Comparison of ENCODE assay signal across 1 cellular context in the genomic region with DNA sequence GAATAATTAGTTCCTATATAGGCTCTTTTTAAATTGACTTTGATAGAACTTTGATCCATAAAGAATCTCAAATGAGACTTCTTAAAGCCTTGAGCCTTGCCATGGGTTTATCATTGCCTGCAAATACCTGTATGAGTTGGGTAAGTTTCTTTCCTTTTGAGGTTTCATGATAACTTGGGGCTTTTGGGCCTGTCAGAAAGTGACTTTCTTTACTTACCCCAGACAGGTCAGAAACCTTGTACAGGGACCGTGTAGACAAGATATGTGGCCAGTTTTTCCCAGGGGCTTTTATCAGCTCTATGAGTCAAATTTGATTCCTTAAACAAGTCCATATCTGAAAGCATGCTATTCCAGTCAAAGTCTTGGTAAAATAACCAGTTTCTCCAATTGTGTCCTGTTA.
TF ChIP-seq lines count a peak whose summit lies in the region.

No MANE protein-coding gene starts in this region.

TF ChIP-seq in K562, 482 proteins besides CTCF, POLR2A, EP300 and RAD21:
- TF ChIP-seq, protein P1, sequence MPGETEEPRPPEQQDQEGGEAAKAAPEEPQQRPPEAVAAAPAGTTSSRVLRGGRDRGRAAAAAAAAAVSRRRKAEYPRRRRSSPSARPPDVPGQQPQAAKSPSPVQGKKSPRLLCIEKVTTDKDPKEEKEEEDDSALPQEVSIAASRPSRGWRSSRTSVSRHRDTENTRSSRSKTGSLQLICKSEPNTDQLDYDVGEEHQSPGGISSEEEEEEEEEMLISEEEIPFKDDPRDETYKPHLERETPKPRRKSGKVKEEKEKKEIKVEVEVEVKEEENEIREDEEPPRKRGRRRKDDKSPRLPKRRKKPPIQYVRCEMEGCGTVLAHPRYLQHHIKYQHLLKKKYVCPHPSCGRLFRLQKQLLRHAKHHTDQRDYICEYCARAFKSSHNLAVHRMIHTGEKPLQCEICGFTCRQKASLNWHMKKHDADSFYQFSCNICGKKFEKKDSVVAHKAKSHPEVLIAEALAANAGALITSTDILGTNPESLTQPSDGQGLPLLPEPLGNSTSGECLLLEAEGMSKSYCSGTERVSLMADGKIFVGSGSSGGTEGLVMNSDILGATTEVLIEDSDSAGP (CRISPR knock-in tag; IDR thresholded peaks at IDR 0.05), result no peak
- TF ChIP-seq, protein P2, sequence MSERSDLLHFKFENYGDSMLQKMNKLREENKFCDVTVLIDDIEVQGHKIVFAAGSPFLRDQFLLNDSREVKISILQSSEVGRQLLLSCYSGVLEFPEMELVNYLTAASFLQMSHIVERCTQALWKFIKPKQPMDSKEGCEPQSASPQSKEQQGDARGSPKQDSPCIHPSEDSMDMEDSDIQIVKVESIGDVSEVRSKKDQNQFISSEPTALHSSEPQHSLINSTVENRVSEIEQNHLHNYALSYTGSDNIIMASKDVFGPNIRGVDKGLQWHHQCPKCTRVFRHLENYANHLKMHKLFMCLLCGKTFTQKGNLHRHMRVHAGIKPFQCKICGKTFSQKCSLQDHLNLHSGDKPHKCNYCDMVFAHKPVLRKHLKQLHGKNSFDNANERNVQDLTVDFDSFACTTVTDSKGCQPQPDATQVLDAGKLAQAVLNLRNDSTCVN (CRISPR knock-in tag; IDR thresholded peaks at IDR 0.05), result no peak
- TF ChIP-seq FOXP1 (CRISPR knock-in tag; IDR thresholded peaks at IDR 0.05), result no peak
- TF ChIP-seq SRSF1 (IDR thresholded peaks at IDR 0.05; ENCODE audit: low read depth, low read length), result no peak
- TF ChIP-seq ILF3 (IDR thresholded peaks at IDR 0.05; ENCODE audit: borderline replicate concordance), result no peak
- no peak for TF ChIP-seq HDGF (IDR thresholded peaks at IDR 0.05)
- TF ChIP-seq, protein P3, sequence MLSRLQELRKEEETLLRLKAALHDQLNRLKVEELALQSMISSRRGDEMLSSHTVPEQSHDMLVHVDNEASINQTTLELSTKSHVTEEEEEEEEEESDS (CRISPR knock-in tag; IDR thresholded peaks at IDR 0.05), result no peak
- TF ChIP-seq, protein P4, sequence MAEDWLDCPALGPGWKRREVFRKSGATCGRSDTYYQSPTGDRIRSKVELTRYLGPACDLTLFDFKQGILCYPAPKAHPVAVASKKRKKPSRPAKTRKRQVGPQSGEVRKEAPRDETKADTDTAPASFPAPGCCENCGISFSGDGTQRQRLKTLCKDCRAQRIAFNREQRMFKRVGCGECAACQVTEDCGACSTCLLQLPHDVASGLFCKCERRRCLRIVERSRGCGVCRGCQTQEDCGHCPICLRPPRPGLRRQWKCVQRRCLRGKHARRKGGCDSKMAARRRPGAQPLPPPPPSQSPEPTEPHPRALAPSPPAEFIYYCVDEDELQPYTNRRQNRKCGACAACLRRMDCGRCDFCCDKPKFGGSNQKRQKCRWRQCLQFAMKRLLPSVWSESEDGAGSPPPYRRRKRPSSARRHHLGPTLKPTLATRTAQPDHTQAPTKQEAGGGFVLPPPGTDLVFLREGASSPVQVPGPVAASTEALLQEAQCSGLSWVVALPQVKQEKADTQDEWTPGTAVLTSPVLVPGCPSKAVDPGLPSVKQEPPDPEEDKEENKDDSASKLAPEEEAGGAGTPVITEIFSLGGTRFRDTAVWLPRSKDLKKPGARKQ (CRISPR knock-in tag; IDR thresholded peaks at IDR 0.05), result no peak
- TF ChIP-seq ZNF586 (CRISPR knock-in tag; conservative IDR thresholded peaks at IDR 0.05), result no peak
